In the genomic region with DNA sequence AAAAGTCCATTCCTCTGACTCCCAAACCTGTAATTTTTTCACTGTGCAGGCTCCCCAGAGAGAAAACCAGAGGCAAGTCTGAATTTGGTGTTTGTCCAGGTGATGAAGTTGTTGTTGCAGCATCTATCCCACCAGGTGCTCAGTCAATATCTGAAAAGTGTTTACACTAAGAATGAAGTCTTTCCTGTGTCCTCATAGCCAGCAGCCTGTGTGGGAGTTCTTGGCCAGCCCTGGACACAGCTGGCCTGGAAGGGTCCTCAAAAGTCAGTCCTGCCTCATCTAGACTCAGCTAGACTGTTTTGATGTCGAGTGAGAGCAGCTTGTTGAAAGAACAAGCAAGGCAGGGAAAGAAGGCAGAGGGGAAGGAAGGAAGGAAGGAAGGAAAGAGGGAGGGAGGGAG, we compare ENCODE assay signal across 23 cellular contexts. TPM values are rescaled to one million over a fixed set of nuclear protein-coding genes. Genes with fewer than 3 reads are reported as not detected.
"Had no signal": no experiment of that assay in that cellular context is flagged by ENCODE, and none has a peak within 500 bp of the region (broad histone marks: within the 10 kb centered on the region; RNA-seq: fewer than 3 reads in every experiment).

No MANE protein-coding gene starts in this region.

- DNase-seq: activated CD4-positive, alpha-beta T cell treated with anti-CD3 and anti-CD28 coated beads for 4 hours; activated CD4-positive, alpha-beta T cell treated with anti-CD3 and anti-CD28 coated beads, Interleukin-2, amount 50 U/mL, for 4 hours; activated naive CD4-positive, alpha-beta T cell; activated T-cell treated with anti-CD3 and anti-CD28 coated beads for 4 hours; activated T-cell treated with anti-CD3 and anti-CD28 coated beads, Interleukin-2, amount 50 U/mL, for 72 hours; anterior cingulate cortex; effector memory CD8-positive, alpha-beta T cell; immature natural killer cell; naive B cell; pancreas; retina; spleen; stimulated activated naive CD4-positive, alpha-beta T cell treated with Interleukin-2 at 50 U/mL for 16 hours; SW 1271; T-helper 9 cell had no signal

- H3K36me3 ChIP-seq: gastroesophageal sphincter, pancreas, prostate gland, spleen, thoracic aorta had no signal

- ATAC-seq: activated naive CD4-positive, alpha-beta T cell treated with anti-CD3 and anti-CD28 coated beads, Interleukin-2, amount 50 U/mL, for 72 hours; activated T-cell treated with anti-CD3 and anti-CD28 coated beads, Interleukin-2, amount 50 U/mL, for 72 hours; effector memory CD8-positive, alpha-beta T cell; gastroesophageal sphincter; pancreas had no signal

- H3K4me3 ChIP-seq: coronary artery, gastroesophageal sphincter, pancreas, prostate gland, SK-N-MC, spleen, thoracic aorta had no signal

- H3K27ac ChIP-seq: pancreas, prostate gland, SK-N-MC, spleen, thoracic aorta, VCaP had no signal

- H3K9me3 ChIP-seq: gastroesophageal sphincter, pancreas, prostate gland, spleen, thoracic aorta had no signal

- H3K27me3 ChIP-seq: gastroesophageal sphincter, pancreas had no signal

RNA-seq across cellular contexts. Expression of a gene that starts 3.3 kb away (rescaled TPM):
- total RNA-seq: activated T-cell treated with anti-CD3 and anti-CD28 coated beads, Interleukin-2, amount 50 U/mL, for 72 hours had no signal
- polyA plus RNA-seq: neural cell had no signal
